Comparison of ENCODE assay signal across 9 cellular contexts in genomic region chr1:101371259-101371658, GRCh38.
DNase-seq lines count a peak whose midpoint lies in the region; ATAC-seq and FAIRE-seq lines count a peak whose summit lies in the region.
"Had no signal": no experiment of that assay in that cellular context is flagged by ENCODE, and none has a peak within 500 bp of the region (broad histone marks: within the 10 kb centered on the region; RNA-seq: fewer than 3 reads in every experiment).

No MANE protein-coding gene starts in this region.

- in situ Hi-C loops in KBM-7 (cut with MboI; ENCODE audit: low pct_unique_long_range_greater_than_20kb, low sequenced_read_pairs): no loop called here

- DNase-seq in RCC 7860 (ENCODE audit: low spot score): peak; percentile 59
- DNase-seq in hepatic stellate cell (ENCODE audit: low spot score): peak; percentile 21
- DNase-seq in NCI-H128 (lab: John Stamatoyannopoulos, UW; ENCODE audit: unreplicated experiment): no peak
- DNase-seq in KBM-7: no peak
- DNase-seq in NCI-H1417 treated with DMSO at 0.1 percent for 48 hours (lab: John Stamatoyannopoulos, UW): no peak
- no peak for DNase-seq in D341Med (ENCODE audit: low spot score)
- DNase-seq: naive thymus-derived CD8-positive, alpha-beta T cell had no signal

- ATAC-seq in GM18868 (IDR thresholded peaks at IDR 0.05; ENCODE audit: unreplicated experiment) (peak; percentile 94), HG02610 (IDR thresholded peaks at IDR 0.05; ENCODE audit: unreplicated experiment) (peak; percentile 98)

- FAIRE-seq in RCC 7860 (lab: Jason Lieb, UNC): peak; percentile 85

Comparison
In these comparisons a context has a peak if more than half of its experiments do, and no peak if none do; other contexts are left out.
1. DNase-seq: peak in RCC 7860 (single experiment) and hepatic stellate cell (single experiment); none in NCI-H128 (single experiment), KBM-7 (single experiment), NCI-H1417 treated with DMSO at 0.1 percent for 48 hours (single experiment) and D341Med (single experiment).